Comparison of ENCODE assay signal across 17 cellular contexts in genomic region chr19:16343156-16343555, GRCh38. TPM values are rescaled to one million over a fixed set of nuclear protein-coding genes. Genes with fewer than 3 reads are reported as not detected.
DNase-seq lines count a peak whose midpoint lies in the region; ATAC-seq and TF ChIP-seq lines count a peak whose summit lies in the region.
"Had no signal": no experiment of that assay in that cellular context is flagged by ENCODE, and none has a peak within 500 bp of the region (broad histone marks: within the 10 kb centered on the region; RNA-seq: fewer than 3 reads in every experiment).

No MANE protein-coding gene starts in this region.

- no peak for TF ChIP-seq CTCF in CD8-positive, alpha-beta T cell (IDR thresholded peaks at IDR 0.05)
- TF ChIP-seq CTCF in esophagus muscularis mucosa (IDR thresholded peaks at IDR 0.05) (no peak), spleen (IDR thresholded peaks at IDR 0.05 in 8 of 11, conservative IDR thresholded peaks at IDR 0.05 in 3 of 11) (no peak)

- no peaks in the 10 kb centered on the region for H3K36me3 Mint-ChIP-seq in activated CD4-positive, alpha-beta T cell treated with anti-CD3 and anti-CD28 coated beads, Interleukin-2, amount 10 ng/mL, durations not matched to agents 24 days and 14 days (ENCODE audit: low read depth)
- H3K36me3 Mint-ChIP-seq in CD8-positive, alpha-beta T cell, result no peaks in the 10 kb centered on the region
- H3K36me3 Mint-ChIP-seq: activated naive CD8-positive, alpha-beta T cell had no signal

- H3K27me3 Mint-ChIP-seq in activated CD4-positive, alpha-beta T cell treated with anti-CD3 and anti-CD28 coated beads, Interleukin-2, amount 10 ng/mL, durations not matched to agents 24 days and 14 days, result peaks cover 13% of the 10 kb centered on the region
- H3K27me3 Mint-ChIP-seq in CD8-positive, alpha-beta T cell (ENCODE audit: low read depth), result no peaks in the 10 kb centered on the region
- H3K27me3 Mint-ChIP-seq: activated naive CD8-positive, alpha-beta T cell had no signal

- H3K27me3 ChIP-seq in CD8-positive, alpha-beta T cell (ENCODE audit: insufficient read depth, low read length), result no peaks in the 10 kb centered on the region
- no peaks in the 10 kb centered on the region for H3K27me3 ChIP-seq in esophagus muscularis mucosa
- no peaks in the 10 kb centered on the region for H3K27me3 ChIP-seq in spleen (replicated peaks in 1 of 7)

- H3K4me3 Mint-ChIP-seq in activated CD4-positive, alpha-beta T cell treated with anti-CD3 and anti-CD28 coated beads, Interleukin-2, amount 10 ng/mL, durations not matched to agents 24 days and 14 days, result no peak overlapping the region
- no peak overlapping the region for H3K4me3 Mint-ChIP-seq in CD8-positive, alpha-beta T cell
- H3K4me3 Mint-ChIP-seq: H9 had no signal

- CTCF ChIA-PET in CD8-positive, alpha-beta T cell (lab: Charles Lee), result interaction anchor here (0.9 to 1.5 kb wide), 7 partner anchors 12 to 43 kb away, joined by 3 to 6 read pairs (median 4); no protein-coding TSS in a partner anchor

- TF ChIP-seq EP300 in esophagus muscularis mucosa (IDR thresholded peaks at IDR 0.05), result no peak

- no peak for DNase-seq in activated CD4-positive, alpha-beta T cell treated with anti-CD3 and anti-CD28 coated beads, Interleukin-2, amount 10 ng/mL, durations not matched to agents 24 days and 14 days
- no peak for DNase-seq in activated CD4-positive, alpha-beta T cell treated with anti-CD3 and anti-CD28 coated beads for 4 hours
- DNase-seq in CD8-positive, alpha-beta T cell, result no peak
- DNase-seq in esophagus muscularis mucosa (ENCODE audit: extremely low spot score) (no peak), spleen (no peak), EL (no peak), iPS-NIHi7 (ENCODE audit: extremely low spot score) (no peak)
- DNase-seq: Caco-2; effector CD4-positive, alpha-beta T cell; H9; NCI-H2029; NCI-H524; stimulated activated CD4-positive, alpha-beta T cell treated with anti-CD3 and anti-CD28 coated beads, Interleukin-1b, Interleukin-23, amount 100 ng/mL, for 48 hours; trophoblast cell had no signal

- H3K9me3 ChIP-seq in CD8-positive, alpha-beta T cell (ENCODE audit: low read length), result no peaks in the 10 kb centered on the region
- H3K9me3 ChIP-seq in esophagus muscularis mucosa (no peaks in the 10 kb centered on the region), spleen (no peaks in the 10 kb centered on the region)
- H3K9me3 ChIP-seq: A549, Caco-2 had no signal

- H3K27ac Mint-ChIP-seq in activated CD4-positive, alpha-beta T cell treated with anti-CD3 and anti-CD28 coated beads, Interleukin-2, amount 10 ng/mL, durations not matched to agents 24 days and 14 days, result peak overlapping the region; percentile 25
- H3K27ac Mint-ChIP-seq in CD8-positive, alpha-beta T cell, result peak overlapping the region; percentile 97
- H3K27ac Mint-ChIP-seq: H9 had no signal

- intact Hi-C loops in activated CD4-positive, alpha-beta T cell treated with anti-CD3 and anti-CD28 coated beads, Interleukin-2, amount 10 ng/mL, durations not matched to agents 24 days and 14 days (cut with micrococcal nuclease), result no loop called here
- intact Hi-C loops in CD8-positive, alpha-beta T cell (cut with DNase I, micrococcal nuclease), result loop anchor here in 1 of 2 experiments (2.0 kb wide), 1 partner anchor 18 kb away; no protein-coding TSS in a partner anchor
- intact Hi-C loops in esophagus muscularis mucosa (cut with DNase I) (loop anchor here (5.0 kb wide), 1 partner anchor 39 kb away; no protein-coding TSS in a partner anchor), spleen (cut with DNase I; ENCODE audit: low total_unique reads) (no loop called here)

- peak overlapping the region; percentile 49 for H3K27ac ChIP-seq in CD8-positive, alpha-beta T cell (ENCODE audit: low read depth, low read length)
- peak overlapping the region; percentile 85 to 87 (median 86) for H3K27ac ChIP-seq in esophagus muscularis mucosa (replicated peaks in 1 of 4)
- peak overlapping the region in 7 of 8 donors; percentile 32 to 90 (median 85) for H3K27ac ChIP-seq in spleen
- H3K27ac ChIP-seq: A549 had no signal

- H3K4me3 ChIP-seq in CD8-positive, alpha-beta T cell (ENCODE audit: low read depth, low read length), result no peak overlapping the region
- H3K4me3 ChIP-seq in esophagus muscularis mucosa (no peak overlapping the region), spleen (no peak overlapping the region)
- H3K4me3 ChIP-seq: A549 had no signal

- ATAC-seq in CD8-positive, alpha-beta T cell, result no peak
- no peak for ATAC-seq in HG02759 (IDR thresholded peaks at IDR 0.05; ENCODE audit: unreplicated experiment)
- ATAC-seq: A549 had no signal

- peaks cover 43% of the 10 kb centered on the region for H3K4me1 Mint-ChIP-seq in activated CD4-positive, alpha-beta T cell treated with anti-CD3 and anti-CD28 coated beads, Interleukin-2, amount 10 ng/mL, durations not matched to agents 24 days and 14 days
- H3K4me1 Mint-ChIP-seq in CD8-positive, alpha-beta T cell (ENCODE audit: low read depth), result peaks cover 46% of the 10 kb centered on the region

- TF ChIP-seq POLR2A in esophagus muscularis mucosa (IDR thresholded peaks at IDR 0.05; ENCODE audit: low read depth), result no peak
- TF ChIP-seq POLR2A in spleen (IDR thresholded peaks at IDR 0.05), result no peak

- peaks cover 3% of the 10 kb centered on the region for H3K9me3 Mint-ChIP-seq in activated CD4-positive, alpha-beta T cell treated with anti-CD3 and anti-CD28 coated beads, Interleukin-2, amount 10 ng/mL, durations not matched to agents 24 days and 14 days
- no peaks in the 10 kb centered on the region for H3K9me3 Mint-ChIP-seq in CD8-positive, alpha-beta T cell
- H3K9me3 Mint-ChIP-seq: H9 had no signal

- WGBS in esophagus muscularis mucosa, result 90% methylated on average over 7 of the region's 7 CpGs
- WGBS in spleen, 5 donors, result 75 to 83% (median 79%) methylated on average over 7 of the region's 7 CpGs

- POLR2A ChIA-PET in CD8-positive, alpha-beta T cell (lab: Charles Lee), result interaction anchor here (1.2 to 28.6 kb wide), 4 partner anchors 9 to 26 kb away, joined by 4 to 2627 read pairs (median 99); partner anchors contain the start of gene KLF2

- peaks cover 53% of the 10 kb centered on the region for H3K4me1 ChIP-seq in CD8-positive, alpha-beta T cell (ENCODE audit: insufficient read depth, low read length)
- peaks cover 60 to 75% (median 63%) of the 10 kb centered on the region in 4 donors for H3K4me1 ChIP-seq in esophagus muscularis mucosa
- H3K4me1 ChIP-seq in spleen, result peaks cover 38 to 66% (median 56%) of the 10 kb centered on the region in 6 donors
- H3K4me1 ChIP-seq: Caco-2 had no signal

- no peaks in the 10 kb centered on the region for H3K36me3 ChIP-seq in CD8-positive, alpha-beta T cell (ENCODE audit: insufficient read depth, low read length)
- H3K36me3 ChIP-seq in esophagus muscularis mucosa, result no peaks in the 10 kb centered on the region
- no peaks in the 10 kb centered on the region for H3K36me3 ChIP-seq in spleen

RNA-seq across cellular contexts. Expression of gene KLF2, which starts 18.5 kb away (rescaled TPM):
- total RNA-seq in activated CD4-positive, alpha-beta T cell treated with anti-CD3 and anti-CD28 coated beads, Interleukin-2, amount 10 ng/mL, durations not matched to agents 24 days and 14 days, result 2.2 and 3.7 TPM in 2 replicates
- 100 to 1,000 TPM; 817 to 847 TPM for total RNA-seq in CD8-positive, alpha-beta T cell
- total RNA-seq in esophagus muscularis mucosa (10 to 100 TPM; 64.9 to 74.1 (median 68.5) TPM), spleen (100 to 1,000 TPM in 6 of 7 donors, 10 to 100 TPM in 1; 86.0 to 179 (median 106) TPM)
- polyA plus RNA-seq in spleen, result 10 to 100 TPM in 2 of 3 donors, 1 to 10 TPM in 1; 9.7 to 27.1 (median 19.5) TPM

Comparison
In these comparisons a context has a peak if more than half of its experiments do, and no peak if none do; other contexts are left out.
1. RNA of gene KLF2, which starts 18.5 kb away (total RNA-seq): 817 to 847 TPM in CD8-positive, alpha-beta T cell, 86.0 to 179 TPM in spleen and 64.9 to 74.1 TPM in esophagus muscularis mucosa; 2.2 to 3.7 TPM in activated CD4-positive, alpha-beta T cell treated with anti-CD3 and anti-CD28 coated beads, Interleukin-2, amount 10 ng/mL, durations not matched to agents 24 days and 14 days; every median in the first group is over 10 times any median in the second.
2. Peak in every context shown above with its lines, with median percentiles within 50 percentile points of each other: H3K27ac ChIP-seq.